In the genomic region with DNA sequence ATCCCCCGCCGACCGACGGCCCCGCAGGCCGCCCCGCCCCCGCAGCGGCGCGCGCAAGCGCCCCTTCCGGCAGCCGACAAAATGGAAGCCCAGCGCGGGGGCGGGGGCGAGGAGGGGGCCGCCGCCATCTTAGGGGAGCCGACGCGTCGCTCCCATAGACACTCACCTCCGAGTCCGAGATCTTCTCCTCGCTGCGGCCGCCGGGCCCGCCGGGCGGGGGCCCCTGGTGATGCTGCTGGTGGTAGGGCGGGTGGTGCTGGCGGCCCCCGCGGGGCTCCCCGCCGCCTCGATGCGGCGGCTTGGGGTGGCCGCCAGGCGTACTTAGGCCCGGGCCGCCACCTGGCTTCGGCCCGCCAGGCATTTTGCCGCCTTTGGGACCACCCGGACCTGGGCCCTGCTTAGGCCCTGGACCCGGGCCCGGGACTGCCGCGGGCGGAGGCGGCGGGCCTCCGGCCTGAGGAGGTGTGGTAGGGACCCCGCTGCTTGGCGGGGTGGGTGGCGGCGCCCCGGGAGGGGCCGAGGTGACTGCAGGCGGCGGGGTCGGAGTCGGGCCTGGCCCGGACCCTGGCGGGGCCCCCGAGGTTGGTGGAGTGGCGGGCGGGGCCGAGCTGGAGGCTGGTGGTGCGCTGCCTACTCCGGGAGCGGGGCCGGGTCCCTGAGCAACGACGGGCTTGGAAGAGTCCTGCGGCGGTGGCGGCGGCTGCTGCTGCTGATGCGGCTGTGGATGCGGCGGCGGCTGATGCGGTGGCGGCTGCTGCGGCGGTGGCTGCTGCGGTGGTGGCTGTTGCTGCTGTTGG, we compare ENCODE assay signal across 8 cellular contexts. TPM values are rescaled to one million over a fixed set of nuclear protein-coding genes. Genes with fewer than 3 reads are reported as not detected.
A peak's percentile ranks its signal among the peaks of the same experiment; 100 is the strongest.
DNase-seq lines count a peak whose midpoint lies in the region; ATAC-seq, FAIRE-seq and TF ChIP-seq lines count a peak whose summit lies in the region.

No MANE protein-coding gene starts in this region.

- peak overlapping the region; percentile 100 for H3K18ac ChIP-seq in neuronal stem cell (ENCODE audit: low read length)

- H2AK5ac ChIP-seq in neuronal stem cell (ENCODE audit: low read depth, low read length): peak overlapping the region; percentile 100

- H3K4me2 ChIP-seq in neuronal stem cell (ENCODE audit: insufficient read depth, low read length, poor library complexity, severe bottlenecking): peak overlapping the region; percentile 33

- H3K79me1 ChIP-seq in neuronal stem cell (ENCODE audit: low read depth, low read length): peaks cover 11% of the 10 kb centered on the region

- no peak overlapping the region for H2BK12ac ChIP-seq in neuronal stem cell (ENCODE audit: low read length)

- peak overlapping the region; percentile 100 for H3K9ac ChIP-seq in neuronal stem cell (ENCODE audit: low read depth, low read length, poor library complexity)

- DNase-seq in D721Med (ENCODE audit: insufficient read length, low spot score) (peak; percentile 45), LoVo (ENCODE audit: low spot score) (peak; percentile 80), SIG-M5 treated with dmso at 0.1 percent for 504 hours (lab: John Stamatoyannopoulos, UW; ENCODE audit: unreplicated experiment) (peak; percentile 57), foreskin keratinocyte (peak in 1 of 2 donors; percentile 44), neuronal stem cell (ENCODE audit: low spot score) (peak; percentile 86), stromal cell of bone marrow (ENCODE audit: low read depth) (peak; percentile 64)
- DNase-seq in activated gamma-delta T cell treated with anti-CD3 and anti-CD28 coated beads, Interleukin-2, amount 50 U/mL, for 16 hours (ENCODE audit: low read depth): peak; percentile 87

- H3K4me3 ChIP-seq in neuronal stem cell (ENCODE audit: low read length in 2 of 2): peak overlapping the region; percentile 85 to 99

- peak overlapping the region; percentile 96 for H2BK120ac ChIP-seq in neuronal stem cell (ENCODE audit: low read depth, low read length)

- peak; percentile 34 for ATAC-seq in GM21737 (IDR thresholded peaks at IDR 0.05; ENCODE audit: unreplicated experiment)
- peak; percentile 63 for ATAC-seq in foreskin keratinocyte

- H4K8ac ChIP-seq in neuronal stem cell (ENCODE audit: low read depth, low read length): peak overlapping the region; percentile 96

- peak overlapping the region; percentile 83 for H3K27ac ChIP-seq in foreskin keratinocyte
- H3K27ac ChIP-seq in neuronal stem cell (replicated peaks; ENCODE audit: low read length): peak overlapping the region; percentile 80

- no peak for FAIRE-seq in D721Med (lab: Jason Lieb, UNC)

- no peaks in the 10 kb centered on the region for H3K9me3 ChIP-seq in neuronal stem cell (replicated peaks in 1 of 2; ENCODE audit: control insufficient read depth in 2 of 2, insufficient read depth in 1 of 2, low read depth in 1 of 2, low read length in 2 of 2)

- peak overlapping the region; percentile 99 for H4K91ac ChIP-seq in neuronal stem cell (ENCODE audit: low read depth, low read length, poor library complexity)

- H3K23ac ChIP-seq in neuronal stem cell (ENCODE audit: low read depth, low read length, poor library complexity): peak overlapping the region; percentile 100

- H3K14ac ChIP-seq in neuronal stem cell (ENCODE audit: low read length): peak overlapping the region; percentile 100

- no peaks in the 10 kb centered on the region for H3K4me1 ChIP-seq in foreskin keratinocyte
- peaks cover 5 to 9% of the 10 kb centered on the region in 2 donors for H3K4me1 ChIP-seq in neuronal stem cell (ENCODE audit: control insufficient read depth in 2 of 2, insufficient read depth in 1 of 2, low read depth in 1 of 2, low read length in 2 of 2)

- TF ChIP-seq CTCF in D721Med (IDR thresholded peaks at IDR 0.05; ENCODE audit: insufficient read depth, missing control alignments): no peak
- peak; percentile 37 for TF ChIP-seq CTCF in foreskin keratinocyte (conservative IDR thresholded peaks at IDR 0.05)

- H3K27me3 ChIP-seq in foreskin keratinocyte: no peaks in the 10 kb centered on the region
- no peaks in the 10 kb centered on the region for H3K27me3 ChIP-seq in neuronal stem cell (ENCODE audit: control insufficient read depth in 3 of 3, insufficient read depth in 3 of 3, low read depth in 1 of 3, low read length in 3 of 3)

- WGBS in neuronal stem cell (ENCODE audit: extremely low coverage in 2 of 2, insufficient read length in 2 of 2, insufficient replicate concordance in 1 of 2), 2 donors: no CpG with 5 or more reads among the region's 94 CpGs

- H3K36me3 ChIP-seq in neuronal stem cell (replicated peaks in 1 of 2; ENCODE audit: control insufficient read depth in 2 of 2, insufficient read depth in 2 of 2, low read length in 2 of 2): peaks cover 33 to 46% of the 10 kb centered on the region in 2 donors

- peak overlapping the region; percentile 85 for H2BK15ac ChIP-seq in neuronal stem cell (ENCODE audit: low read length)

- H2BK5ac ChIP-seq in neuronal stem cell (ENCODE audit: low read length): peak overlapping the region; percentile 98

- peak overlapping the region; percentile 62 for H2AFZ ChIP-seq in neuronal stem cell (ENCODE audit: low read length)

- peak overlapping the region; percentile 100 for H3K4ac ChIP-seq in neuronal stem cell (ENCODE audit: low read length)

RNA-seq across cellular contexts. Expression of gene SFPQ, which starts 0.7 kb away (rescaled TPM):
- total RNA-seq in foreskin keratinocyte: 281 and 358 TPM in 2 replicates
- 153 and 203 TPM in 2 replicates for polyA plus RNA-seq in foreskin keratinocyte
- polyA plus RNA-seq in neuronal stem cell (2013, experiment 1 of 2): 238 TPM
- polyA plus RNA-seq in neuronal stem cell (2013, experiment 2 of 2): 240 TPM
